Comparison of ENCODE assay signal across 8 cellular contexts in the genomic region with DNA sequence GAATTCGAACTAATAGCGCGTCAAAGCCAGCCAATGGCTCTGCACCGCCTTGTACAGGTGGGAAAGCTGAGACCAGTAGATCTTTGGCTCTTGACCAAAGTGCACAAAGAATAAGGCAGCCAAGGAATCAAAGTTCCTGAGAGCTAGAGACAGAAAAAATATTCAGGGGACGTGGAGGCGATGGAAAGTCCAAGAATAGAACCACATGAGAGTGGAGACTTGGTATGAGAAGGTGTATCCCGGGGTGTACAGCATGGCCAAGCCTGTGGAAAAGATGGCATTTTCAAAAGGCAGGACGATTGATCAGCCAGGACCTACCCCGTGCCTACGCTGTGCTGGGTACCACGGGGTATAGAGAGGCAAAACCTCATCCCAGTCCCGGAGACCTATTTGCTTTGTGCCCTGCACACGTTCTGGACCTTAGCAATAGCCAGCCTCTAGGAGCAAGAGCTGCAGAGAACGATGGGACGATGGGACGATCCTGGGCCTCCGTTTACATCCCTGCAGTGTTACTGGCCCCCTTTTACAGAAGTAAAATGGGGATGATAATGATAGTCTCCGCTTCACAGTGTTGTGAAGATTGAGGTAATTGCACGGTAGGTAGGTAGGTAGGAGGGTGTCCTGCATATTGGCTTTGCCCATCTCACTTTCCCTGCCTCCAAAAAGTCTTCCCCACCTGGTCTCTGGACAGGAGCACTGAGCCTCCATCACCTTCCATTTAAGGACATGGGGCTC. TPM values are rescaled to one million over a fixed set of nuclear protein-coding genes. Genes with fewer than 3 reads are reported as not detected.
DNase-seq lines count a peak whose midpoint lies in the region; ATAC-seq and TF ChIP-seq lines count a peak whose summit lies in the region.

No MANE protein-coding gene starts in this region.

- no peak for TF ChIP-seq POLR2A in spleen (IDR thresholded peaks at IDR 0.05)

- no peaks in the 10 kb centered on the region for H3K27me3 ChIP-seq in right cardiac atrium (ENCODE audit: control insufficient read depth, insufficient read depth)
- no peaks in the 10 kb centered on the region for H3K27me3 ChIP-seq in spleen (replicated peaks in 1 of 7)

- no peaks in the 10 kb centered on the region for H3K9me3 Mint-ChIP-seq in activated naive CD4-positive, alpha-beta T cell treated with anti-CD3 and anti-CD28 coated beads, Interleukin-2, amount 50 U/mL, for 24 hours

- peak overlapping the region; percentile 97 for H3K4me3 Mint-ChIP-seq in activated naive CD4-positive, alpha-beta T cell treated with anti-CD3 and anti-CD28 coated beads, Interleukin-2, amount 50 U/mL, for 24 hours

- peaks cover 2 to 24% (median 18%) of the 10 kb centered on the region in 6 donors for H3K36me3 ChIP-seq in spleen

- 13% methylated on average over 19 of the region's 19 CpGs for WGBS in right cardiac atrium
- 16 to 27% (median 19%) methylated on average over 18 to 19 of the region's 19 CpGs for WGBS in spleen, 5 donors

- peak overlapping the region; percentile 62 for H3K4me3 ChIP-seq in right cardiac atrium (ENCODE audit: low read length)
- peak overlapping the region; percentile 62 to 88 (median 77) for H3K4me3 ChIP-seq in spleen

- no peak for TF ChIP-seq CTCF in spleen (IDR thresholded peaks at IDR 0.05 in 8 of 11, conservative IDR thresholded peaks at IDR 0.05 in 3 of 11)

- H3K9me3 ChIP-seq in right cardiac atrium (ENCODE audit: control insufficient read depth, low read length): no peaks in the 10 kb centered on the region
- H3K9me3 ChIP-seq in spleen: no peaks in the 10 kb centered on the region

- peak; percentile 68 for DNase-seq in activated effector memory CD4-positive, alpha-beta T cell treated with anti-CD3 and anti-CD28 coated beads, Interleukin-2, amount 50 U/mL, for 16 hours
- DNase-seq in activated effector memory CD4-positive, alpha-beta T cell treated with Interleukin-2 at 50 U/mL for 16 hours: no peak
- DNase-seq in right cardiac atrium: no peak
- peak; percentile 79 for DNase-seq in spleen
- DNase-seq in NCI-H1105 (lab: John Stamatoyannopoulos, UW): no peak
- no peak for DNase-seq in GDM1 (lab: John Stamatoyannopoulos, UW)

- no peaks in the 10 kb centered on the region for H3K27me3 Mint-ChIP-seq in activated naive CD4-positive, alpha-beta T cell treated with anti-CD3 and anti-CD28 coated beads, Interleukin-2, amount 50 U/mL, for 24 hours

- peak overlapping the region; percentile 97 for H3K27ac Mint-ChIP-seq in activated naive CD4-positive, alpha-beta T cell treated with anti-CD3 and anti-CD28 coated beads, Interleukin-2, amount 50 U/mL, for 24 hours

- H3K27ac ChIP-seq in right cardiac atrium (ENCODE audit: low read length) (peak overlapping the region; percentile 76), spleen (peak overlapping the region; percentile 79 to 94 (median 90))

- H3K36me3 Mint-ChIP-seq in activated naive CD4-positive, alpha-beta T cell treated with anti-CD3 and anti-CD28 coated beads, Interleukin-2, amount 50 U/mL, for 24 hours: peaks cover 2% of the 10 kb centered on the region

- peaks cover 5% of the 10 kb centered on the region for H3K4me1 ChIP-seq in right cardiac atrium (ENCODE audit: control insufficient read depth, insufficient read depth, low read length)
- peaks cover 14 to 68% (median 41%) of the 10 kb centered on the region in 6 donors for H3K4me1 ChIP-seq in spleen

- peaks cover 19% of the 10 kb centered on the region for H3K4me1 Mint-ChIP-seq in activated naive CD4-positive, alpha-beta T cell treated with anti-CD3 and anti-CD28 coated beads, Interleukin-2, amount 50 U/mL, for 24 hours

- ATAC-seq in HG03571 (IDR thresholded peaks at IDR 0.05; ENCODE audit: unreplicated experiment) (peak; percentile 10), right cardiac atrium (peak; percentile 25 to 44)

- intact Hi-C loops in right cardiac atrium (cut with DNase I): no loop called here
- intact Hi-C loops in spleen (cut with DNase I; ENCODE audit: low total_unique reads): no loop called here

RNA-seq across cellular contexts. Expression of gene RBSN, which starts 0.6 kb away (rescaled TPM):
- total RNA-seq in right cardiac atrium (10 to 100 TPM; 20.1 to 26.7 (median 20.5) TPM), spleen (10 to 100 TPM; 21.4 to 34.5 (median 31.6) TPM)
- polyA plus RNA-seq in right cardiac atrium (7.3 TPM), spleen (10 to 100 TPM in 1 of 3 donors, 1 to 10 TPM in 2; 4.2 to 10.1 (median 7.3) TPM)

RNA-seq across cellular contexts. Expression of gene MRPS25, which starts 34.4 kb away (rescaled TPM):
- 10 to 100 TPM; 63.4 to 93.0 (median 89.8) TPM for total RNA-seq in right cardiac atrium
- 125 TPM for polyA plus RNA-seq in right cardiac atrium
- total RNA-seq in spleen: 10 to 100 TPM; 23.8 to 68.8 (median 48.8) TPM
- polyA plus RNA-seq in spleen: 10 to 100 TPM; 42.0 to 85.1 (median 64.8) TPM

Comparison
In these comparisons a context has a peak if more than half of its experiments do, and no peak if none do; other contexts are left out.
1. DNase-seq: peak in activated effector memory CD4-positive, alpha-beta T cell treated with anti-CD3 and anti-CD28 coated beads, Interleukin-2, amount 50 U/mL, for 16 hours (single experiment) and spleen (single experiment); none in activated effector memory CD4-positive, alpha-beta T cell treated with Interleukin-2 at 50 U/mL for 16 hours (single experiment), right cardiac atrium (0 of 3), NCI-H1105 (single experiment) and GDM1 (single experiment).